In genomic region chr16:25413133-25413532, GRCh38 we compare ENCODE assay signal across 8 cellular contexts.
"Had no signal": no experiment of that assay in that cellular context is flagged by ENCODE, and none has a peak within 500 bp of the region (broad histone marks: within the 10 kb centered on the region; RNA-seq: fewer than 3 reads in every experiment).

No MANE protein-coding gene starts in this region.

- H3K27ac ChIP-seq: GM23248, KMS-11 had no signal

- H3K4me1 ChIP-seq: HAP-1 had no signal

- DNase-seq: GM23248, GOT3, H7, HFFc6, KBM-7 had no signal

- H3K36me3 ChIP-seq: HAP-1 had no signal

- H3K4me3 ChIP-seq: GM23248, HAP-1 had no signal

- H3K4me2 ChIP-seq: KMS-11 had no signal

- H3K9ac ChIP-seq: GM23248, KMS-11 had no signal

- ATAC-seq: HCT116 had no signal

- H2AFZ ChIP-seq: GM23248 had no signal

- H3K9me3 ChIP-seq: HAP-1 had no signal
